ENCODE assay signal across 19 cellular contexts in genomic region chr7:137976700-137977099, GRCh38. TPM values are rescaled to one million over a fixed set of nuclear protein-coding genes. Genes with fewer than 3 reads are reported as not detected.
DNase-seq lines count a peak whose midpoint lies in the region; ATAC-seq and TF ChIP-seq lines count a peak whose summit lies in the region.
"Had no signal": no experiment of that assay in that cellular context is flagged by ENCODE, and none has a peak within 500 bp of the region (broad histone marks: within the 10 kb centered on the region; RNA-seq: fewer than 3 reads in every experiment).

No MANE protein-coding gene starts in this region.

- peaks cover 12% of the 10 kb centered on the region for H3K36me3 Mint-ChIP-seq in activated T-helper 17 cell treated with anti-CD3 and anti-CD28 coated beads, Interleukin-2, amount 50 U/mL, for 72 hours (ENCODE audit: low read depth)

- no peak for ATAC-seq in Right ventricle myocardium superior (ENCODE audit: poor library complexity)
- ATAC-seq in aorta (ENCODE audit: low FRiP score) = no peak
- ATAC-seq in activated T-helper 17 cell treated with anti-CD3 and anti-CD28 coated beads, Interleukin-2, amount 50 U/mL, for 72 hours (replicated peaks) = no peak

- no peaks in the 10 kb centered on the region for H3K27me3 Mint-ChIP-seq in activated T-helper 17 cell treated with anti-CD3 and anti-CD28 coated beads, Interleukin-2, amount 50 U/mL, for 72 hours
- H3K27me3 Mint-ChIP-seq: activated CD4-positive, alpha-beta memory T cell treated with anti-CD3 and anti-CD28 coated beads for 36 hours; activated naive CD4-positive, alpha-beta T cell treated with anti-CD3 and anti-CD28 coated beads, Interleukin-2, amount 50 U/mL, for 24 hours had no signal

- DNase-seq in right atrium auricular region (ENCODE audit: low spot score) (no peak), Right ventricle myocardium superior (no peak), fibroblast of lung (ENCODE audit: low read depth in 2 of 2) (no peak), aorta (no peak), germinal center (ENCODE audit: low spot score) (no peak), SW 1271 (lab: John Stamatoyannopoulos, UW) (no peak)
- DNase-seq: activated CD4-positive, alpha-beta memory T cell treated with anti-CD3 and anti-CD28 coated beads for 36 hours; activated T-cell treated with anti-CD3 and anti-CD28 coated beads, Interleukin-2, amount 50 U/mL, for 1 hour; DMS79; immature natural killer cell; NCI-H187 treated with DMSO at 0.1 percent for 48 hours; NCI-H446 treated with DMSO at 0.1 percent for 48 hours; SIG-M5; upper lobe of left lung had no signal

- no peaks in the 10 kb centered on the region for H4K20me1 ChIP-seq in fibroblast of lung (ENCODE audit: control insufficient read depth, extremely low read depth, insufficient read depth, low read length)

- peaks cover 87% of the 10 kb centered on the region for H3K79me2 ChIP-seq in fibroblast of lung (ENCODE audit: control insufficient read depth, insufficient read depth, low read length)

- peak overlapping the region; percentile 75 to 85 for H3K27ac ChIP-seq in right atrium auricular region
- H3K27ac ChIP-seq in fibroblast of lung (ENCODE audit: insufficient read depth, low read length) = peak overlapping the region; percentile 98
- peak overlapping the region; percentile 20 for H3K27ac ChIP-seq in skeletal muscle tissue (ENCODE audit: low read depth, low read length)
- peak overlapping the region; percentile 45 to 89 for H3K27ac ChIP-seq in aorta (ENCODE audit: low read depth in 1 of 2, low read length in 2 of 2)
- H3K27ac ChIP-seq: HL-60 had no signal

- intact Hi-C loops in Right ventricle myocardium superior (cut with DNase I) (no loop called here), aorta (cut with DNase I) (loop anchor here in 1 of 2 donors (10.0 kb wide), 1 partner anchor 1758 kb away; no protein-coding TSS in a partner anchor)

- H3K36me3 ChIP-seq in right atrium auricular region = no peaks in the 10 kb centered on the region
- H3K36me3 ChIP-seq in fibroblast of lung (ENCODE audit: control insufficient read depth, insufficient read depth, low read length) = no peaks in the 10 kb centered on the region
- no peaks in the 10 kb centered on the region for H3K36me3 ChIP-seq in skeletal muscle tissue (ENCODE audit: control insufficient read depth in 3 of 3, insufficient read depth in 3 of 3, low read length in 3 of 3)
- no peaks in the 10 kb centered on the region for H3K36me3 ChIP-seq in aorta (ENCODE audit: control insufficient read depth in 1 of 2, insufficient read depth in 2 of 2, low read length in 1 of 2)
- H3K36me3 ChIP-seq: upper lobe of left lung had no signal

- H3K4me2 ChIP-seq in fibroblast of lung (ENCODE audit: extremely low read depth, insufficient read depth, low read length) = peak overlapping the region; percentile 19

- H3K27me3 ChIP-seq in right atrium auricular region (no peaks in the 10 kb centered on the region), fibroblast of lung (ENCODE audit: control insufficient read depth, insufficient read depth, low read length) (no peaks in the 10 kb centered on the region), skeletal muscle tissue (ENCODE audit: control insufficient read depth in 3 of 3, insufficient read depth in 3 of 3, low read length in 3 of 3) (no peaks in the 10 kb centered on the region), aorta (ENCODE audit: control insufficient read depth in 1 of 2, insufficient read depth in 2 of 2, low read length in 1 of 2) (no peaks in the 10 kb centered on the region)
- H3K27me3 ChIP-seq: upper lobe of left lung had no signal

- TF ChIP-seq CTCF in right atrium auricular region (IDR thresholded peaks at IDR 0.05) (no peak), fibroblast of lung (conservative IDR thresholded peaks at IDR 0.05 in 1 of 2, IDR thresholded peaks at IDR 0.05 in 1 of 2; ENCODE audit: low read depth in 1 of 2, low read length in 2 of 2) (no peak)

- no peak overlapping the region for H3K9ac ChIP-seq in fibroblast of lung (ENCODE audit: insufficient read depth, low read length)
- no peak overlapping the region for H3K9ac ChIP-seq in skeletal muscle tissue (ENCODE audit: low read depth in 1 of 3, low read length in 3 of 3)

- H3K9me3 Mint-ChIP-seq in activated T-helper 17 cell treated with anti-CD3 and anti-CD28 coated beads, Interleukin-2, amount 50 U/mL, for 72 hours = no peaks in the 10 kb centered on the region
- H3K9me3 Mint-ChIP-seq: activated CD4-positive, alpha-beta memory T cell treated with anti-CD3 and anti-CD28 coated beads for 36 hours; activated naive CD4-positive, alpha-beta T cell treated with anti-CD3 and anti-CD28 coated beads, Interleukin-2, amount 50 U/mL, for 24 hours; immature natural killer cell had no signal

- H2AFZ ChIP-seq in fibroblast of lung (ENCODE audit: low read length) = no peak overlapping the region

- WGBS in aorta, 2 donors = 28 to 36% methylated on average over 5 of the region's 5 CpGs

- H3K4me3 Mint-ChIP-seq in activated T-helper 17 cell treated with anti-CD3 and anti-CD28 coated beads, Interleukin-2, amount 50 U/mL, for 72 hours = no peak overlapping the region
- H3K4me3 Mint-ChIP-seq: activated CD4-positive, alpha-beta memory T cell treated with anti-CD3 and anti-CD28 coated beads for 36 hours; activated naive CD4-positive, alpha-beta T cell treated with anti-CD3 and anti-CD28 coated beads, Interleukin-2, amount 50 U/mL, for 24 hours; immature natural killer cell had no signal

- no peaks in the 10 kb centered on the region for H3K9me3 ChIP-seq in right atrium auricular region
- H3K9me3 ChIP-seq in fibroblast of lung (ENCODE audit: control insufficient read depth, insufficient read depth, low read depth, low read length) = no peaks in the 10 kb centered on the region
- H3K9me3 ChIP-seq in skeletal muscle tissue (ENCODE audit: control insufficient read depth in 3 of 3, low read length in 3 of 3) = no peaks in the 10 kb centered on the region
- H3K9me3 ChIP-seq in aorta (ENCODE audit: control insufficient read depth, low read length) = no peaks in the 10 kb centered on the region
- H3K9me3 ChIP-seq: upper lobe of left lung had no signal

- H3K4me3 ChIP-seq in right atrium auricular region = no peak overlapping the region
- no peak overlapping the region for H3K4me3 ChIP-seq in fibroblast of lung (replicated peaks in 1 of 4; ENCODE audit: control extremely low read depth in 1 of 4, insufficient read depth in 1 of 4, low read depth in 3 of 4, low read length in 4 of 4)
- no peak overlapping the region for H3K4me3 ChIP-seq in skeletal muscle tissue (ENCODE audit: low read length in 3 of 3)
- no peak overlapping the region for H3K4me3 ChIP-seq in aorta (ENCODE audit: low read length in 2 of 2)
- H3K4me3 ChIP-seq: lung, upper lobe of left lung had no signal

- H3K4me1 ChIP-seq in right atrium auricular region (peaks cover 0 to 73% of the 10 kb centered on the region in 2 donors), fibroblast of lung (ENCODE audit: control insufficient read depth, extremely low read depth, insufficient read depth, low read length) (peaks cover 51% of the 10 kb centered on the region), skeletal muscle tissue (ENCODE audit: control insufficient read depth in 3 of 3, insufficient read depth in 3 of 3, low read length in 3 of 3) (peaks cover 18 to 45% (median 29%) of the 10 kb centered on the region in 3 donors), aorta (ENCODE audit: control insufficient read depth in 1 of 2, insufficient read depth in 2 of 2, low read length in 2 of 2) (peaks cover 16 to 20% of the 10 kb centered on the region in 2 donors)

- no peak overlapping the region for H3K27ac Mint-ChIP-seq in activated T-helper 17 cell treated with anti-CD3 and anti-CD28 coated beads, Interleukin-2, amount 50 U/mL, for 72 hours
- H3K27ac Mint-ChIP-seq: activated CD4-positive, alpha-beta memory T cell treated with anti-CD3 and anti-CD28 coated beads for 36 hours; activated naive CD4-positive, alpha-beta T cell treated with anti-CD3 and anti-CD28 coated beads, Interleukin-2, amount 50 U/mL, for 24 hours had no signal

- peaks cover 27% of the 10 kb centered on the region for H3K4me1 Mint-ChIP-seq in activated T-helper 17 cell treated with anti-CD3 and anti-CD28 coated beads, Interleukin-2, amount 50 U/mL, for 72 hours

RNA-seq across cellular contexts. Expression of gene CREB3L2, which starts 25.2 kb away (rescaled TPM):
- 10 to 100 TPM; 25.6 to 39.6 TPM for total RNA-seq in right atrium auricular region
- 18.1 TPM for total RNA-seq in Right ventricle myocardium superior
- total RNA-seq in fibroblast of lung = 12.6 and 39.3 TPM in 2 replicates
- 57.9 and 63.7 TPM in 2 replicates for polyA plus RNA-seq in fibroblast of lung
- polyA plus RNA-seq in fibroblast of lung (2012) = 37.1 and 49.5 TPM in 2 replicates
- 96.9 and 155 TPM in 2 replicates for polyA minus RNA-seq in fibroblast of lung (ENCODE audit: low replicate concordance)
- total RNA-seq in skeletal muscle tissue = 12.5 TPM
- total RNA-seq in aorta = 100 to 1,000 TPM; 109 to 165 TPM
- polyA plus RNA-seq in aorta = 10 to 100 TPM; 10.6 to 38.4 TPM
- total RNA-seq in activated T-helper 17 cell treated with anti-CD3 and anti-CD28 coated beads, Interleukin-2, amount 50 U/mL, for 72 hours = 10 to 100 TPM; 26.0 to 38.4 TPM

Comparison
In these comparisons a context has a peak if more than half of its experiments do, and no peak if none do; other contexts are left out.
1. H3K27ac ChIP-seq: peak in every context shown above with its lines; median percentile 98 in fibroblast of lung; 80 in right atrium auricular region; 67 in aorta; 20 in skeletal muscle tissue.